5 cellular contexts compared by ENCODE assay signal in the genomic region with DNA sequence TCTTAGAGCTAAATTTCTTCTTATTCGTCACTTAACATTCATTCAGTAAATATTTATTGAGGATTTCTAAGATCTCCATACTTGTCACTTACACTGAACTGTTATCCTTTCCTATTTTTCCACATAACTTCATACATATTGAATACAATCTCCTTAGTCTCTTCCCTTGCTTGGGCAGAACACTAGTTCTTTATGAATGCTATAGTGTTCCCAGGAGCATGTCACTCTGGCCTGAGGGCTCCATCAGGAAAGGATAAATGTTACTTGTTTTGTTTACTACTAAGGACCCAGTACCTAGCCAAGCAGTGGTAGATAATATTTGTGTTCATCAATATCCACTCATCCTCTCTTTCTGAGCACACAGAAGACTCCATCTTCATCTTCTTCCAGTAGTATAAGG.
"Had no signal": no experiment of that assay in that cellular context is flagged by ENCODE, and none has a peak within 500 bp of the region (broad histone marks: within the 10 kb centered on the region; RNA-seq: fewer than 3 reads in every experiment).

No MANE protein-coding gene starts in this region.

- DNase-seq: GM23248, GOT3, H7, HFFc6 had no signal

- H3K4me3 Mint-ChIP-seq: HFFc6, IgD-negative memory B cell had no signal

- H3K9me3 Mint-ChIP-seq: HFFc6, IgD-negative memory B cell had no signal

- H3K36me3 Mint-ChIP-seq: IgD-negative memory B cell had no signal

- H3K4me1 Mint-ChIP-seq: IgD-negative memory B cell had no signal

- H3K27ac Mint-ChIP-seq: HFFc6, IgD-negative memory B cell had no signal

- H3K27me3 Mint-ChIP-seq: IgD-negative memory B cell had no signal
